In genomic region chr2:112784199-112785189, GRCh38 we compare ENCODE assay signal across 11 cellular contexts. TPM values are rescaled to one million over a fixed set of nuclear protein-coding genes. Genes with fewer than 3 reads are reported as not detected.
DNase-seq lines count a peak whose midpoint lies in the region; ATAC-seq, FAIRE-seq and TF ChIP-seq lines count a peak whose summit lies in the region.
"Had no signal": no experiment of that assay in that cellular context is flagged by ENCODE, and none has a peak within 500 bp of the region (broad histone marks: within the 10 kb centered on the region; RNA-seq: fewer than 3 reads in every experiment).

TSS of gene IL1A (minus strand) at chr2:112784493. CDS start at chr2:112783770, 723 bp downstream.

- H3K36me3 Mint-ChIP-seq in naive B cell, result no peaks in the 10 kb centered on the region

- peak within 1 kb of the TSS in 2 of 6 donors; percentile 13 to 51 for H3K27ac Mint-ChIP-seq in naive B cell

- intact Hi-C loops in K562 (cut with micrococcal nuclease), result no loop called here

- no TSS peak for BruUV-seq in K562 (replicated peaks; lab: Mats Ljungman, UMichigan)

- TF ChIP-seq EP300 in K562 (IDR thresholded peaks at IDR 0.05; ENCODE audit: low read length), result no peak

- no peaks in the 10 kb centered on the region for H4K20me1 ChIP-seq in K562 (replicated peaks; ENCODE audit: control insufficient read depth, insufficient read depth, low read length)

- POLR2A ChIA-PET in K562 (lab: Yijun Ruan, JAX), result interaction anchor here (0.7 to 1.2 kb wide), 4 partner anchors 10 to 38 kb away, joined by 3 to 5 read pairs (median 3); no protein-coding TSS in a partner anchor

- H3K36me3 ChIP-seq in MG63 (peaks cover 3% of the 10 kb centered on the region; the same call in 1 of the 2 replicates), K562 (ENCODE audit: control insufficient read depth, insufficient read depth, low read length) (no peaks in the 10 kb centered on the region)
- H3K36me3 ChIP-seq: adrenal gland, thoracic aorta had no signal

- no peaks in the 10 kb centered on the region for H3K79me2 ChIP-seq in K562 (ENCODE audit: control insufficient read depth, insufficient read depth, low read length)

- H3K9ac ChIP-seq in K562 (ENCODE audit: insufficient read depth in 1 of 2, low read depth in 2 of 2, low read length in 2 of 2), result peak within 1 kb of the TSS in 1 of 2 experiments; percentile 13; a peak in 1 of 4 replicates

- H3K4me3 ChIP-seq in MG63 (peak within 1 kb of the TSS; percentile 7; the same call in 1 of the 2 replicates), K562 (no peak within 1 kb of the TSS)
- H3K4me3 ChIP-seq: adrenal gland, thoracic aorta had no signal

- DNase-seq in ELF-1 (ENCODE audit: low read depth, low spot score), result peak; percentile 40
- peak; percentile 66 for DNase-seq in MG63
- peak; percentile 36 to 65 (median 45) for DNase-seq in K562 (ENCODE audit: extremely low read depth in 1 of 4, low spot score in 3 of 4)
- no peak for DNase-seq in naive B cell
- no peak for DNase-seq in HuH-7.5 (ENCODE audit: low spot score)
- DNase-seq in DMS79 treated with DMSO at 0.1 percent for 48 hours (lab: John Stamatoyannopoulos, UW), result no peak
- no peak for DNase-seq in Kasumi-1 (lab: John Stamatoyannopoulos, UW)
- DNase-seq: NCI-H1930 had no signal

- ATAC-seq in K562, result peak; percentile 84
- ATAC-seq in naive B cell (ENCODE audit: low read depth in 2 of 2), result peak; percentile 24 to 53
- ATAC-seq in GM21717 (IDR thresholded peaks at IDR 0.05; ENCODE audit: unreplicated experiment), result no peak

- no peak for TF ChIP-seq CTCF in K562 (IDR thresholded peaks at IDR 0.05 in 2 of 3, conservative IDR thresholded peaks at IDR 0.05 in 1 of 3; ENCODE audit: insufficient read depth in 2 of 3, low read depth in 1 of 3, low read length in 3 of 3)

- in situ Hi-C loops in K562 (cut with MboI), result no loop called here

- no peak for TF ChIP-seq POLR2A in K562 (conservative IDR thresholded peaks at IDR 0.05)

- H3K27ac ChIP-seq in K562 (ENCODE audit: extremely low read depth, low read depth, low read length), result no peak within 1 kb of the TSS
- H3K27ac ChIP-seq: adrenal gland, thoracic aorta had no signal

- TF ChIP-seq RAD21 in K562 (CRISPR knock-in tag; conservative IDR thresholded peaks at IDR 0.05 in 1 of 2, IDR thresholded peaks at IDR 0.05 in 1 of 2), result no peak

- peak within 1 kb of the TSS; percentile 79 for H2AFZ ChIP-seq in K562 (ENCODE audit: low read depth, low read length)

- peak within 1 kb of the TSS; percentile 56 for H3K4me2 ChIP-seq in K562 (ENCODE audit: insufficient read depth, low read length)

- H3K27me3 Mint-ChIP-seq in naive B cell, result no peaks in the 10 kb centered on the region

- H3K4me3 Mint-ChIP-seq in naive B cell, result peak within 1 kb of the TSS in 7 of 8 donors; percentile 3 to 51 (median 32)

- H3K9me3 Mint-ChIP-seq in naive B cell, result no peaks in the 10 kb centered on the region

- FAIRE-seq in K562 (lab: Jason Lieb, UNC), result peak; percentile 76

- H3K4me1 Mint-ChIP-seq in naive B cell, result peaks cover 32 to 40% (median 32%) of the 10 kb centered on the region in 3 donors

- H3K9me3 ChIP-seq in MG63 (no peaks in the 10 kb centered on the region), K562 (replicated peaks; ENCODE audit: control insufficient read depth, insufficient read depth, low read depth, low read length) (no peaks in the 10 kb centered on the region)
- H3K9me3 ChIP-seq: adrenal gland, thoracic aorta had no signal

- H3K27me3 ChIP-seq in MG63 (no peaks in the 10 kb centered on the region), K562 (ENCODE audit: control insufficient read depth in 2 of 2, insufficient read depth in 2 of 2, low read length in 2 of 2) (no peaks in the 10 kb centered on the region)
- H3K27me3 ChIP-seq: adrenal gland had no signal

- H3K9me1 ChIP-seq in K562 (ENCODE audit: control insufficient read depth, insufficient read depth, low read length), result no peaks in the 10 kb centered on the region

- CTCF ChIA-PET in K562 (lab: Yijun Ruan, JAX; ENCODE audit: low intra/inter-chr PET ratio), result no interaction called here

- peaks cover 0 to 35% of the 10 kb centered on the region in 2 experiments; a peak in 4 of 5 replicates for H3K4me1 ChIP-seq in K562 (replicated peaks in 1 of 2; ENCODE audit: control insufficient read depth in 2 of 2, insufficient read depth in 2 of 2, low read length in 2 of 2)

- 7% methylated on average over 13 of the region's 13 CpGs for WGBS in K562 (ENCODE audit: insufficient coverage, low coverage, missing lambda C conversion rate)

TF ChIP-seq in K562, 482 proteins besides CTCF, POLR2A, EP300 and RAD21 (continues in another document):
- peak; percentile 71 for TF ChIP-seq DPF2 (IDR thresholded peaks at IDR 0.05)
- TF ChIP-seq KLF16 (IDR thresholded peaks at IDR 0.05), result no peak
- no peak for TF ChIP-seq NFXL1 (CRISPR knock-in tag; IDR thresholded peaks at IDR 0.05)
- no peak for TF ChIP-seq ETV6 (IDR thresholded peaks at IDR 0.05; ENCODE audit: borderline replicate concordance in 1 of 2, low read depth in 2 of 2, low read length in 1 of 2)
- TF ChIP-seq ETV6 (CRISPR knock-in tag; IDR thresholded peaks at IDR 0.05; ENCODE audit: borderline replicate concordance), result no peak
- no peak for TF ChIP-seq NFE2 (IDR thresholded peaks at IDR 0.05; ENCODE audit: low read depth)
- no peak for TF ChIP-seq EGR1 (conservative IDR thresholded peaks at IDR 0.05)
- TF ChIP-seq, protein P1, sequence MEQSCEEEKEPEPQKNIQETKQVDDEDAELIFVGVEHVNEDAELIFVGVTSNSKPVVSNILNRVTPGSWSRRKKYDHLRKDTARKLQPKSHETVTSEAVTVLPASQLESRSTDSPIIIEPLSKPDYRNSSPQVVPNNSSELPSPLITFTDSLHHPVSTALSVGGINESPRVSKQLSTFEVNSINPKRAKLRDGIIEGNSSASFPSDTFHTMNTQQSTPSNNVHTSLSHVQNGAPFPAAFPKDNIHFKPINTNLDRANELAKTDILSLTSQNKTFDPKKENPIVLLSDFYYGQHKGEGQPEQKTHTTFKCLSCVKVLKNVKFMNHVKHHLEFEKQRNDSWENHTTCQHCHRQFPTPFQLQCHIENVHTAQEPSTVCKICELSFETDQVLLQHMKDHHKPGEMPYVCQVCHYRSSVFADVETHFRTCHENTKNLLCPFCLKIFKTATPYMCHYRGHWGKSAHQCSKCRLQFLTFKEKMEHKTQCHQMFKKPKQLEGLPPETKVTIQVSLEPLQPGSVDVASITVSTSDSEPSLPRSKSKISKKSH (CRISPR knock-in tag; IDR thresholded peaks at IDR 0.05), result no peak
- 0 out of 2 replicates have a peak, but pooled peaks have one; percentile 39 for TF ChIP-seq TARDBP (IDR thresholded peaks at IDR 0.05)
- no peak for TF ChIP-seq DACH1 (IDR thresholded peaks at IDR 0.05; ENCODE audit: partially characterized antibody)
- no peak for TF ChIP-seq CBX3 (IDR thresholded peaks at IDR 0.05; ENCODE audit: borderline replicate concordance in 1 of 2, low read length in 2 of 2)
- TF ChIP-seq ZBTB5 (IDR thresholded peaks at IDR 0.05), result no peak
- TF ChIP-seq HDAC8 (tag; IDR thresholded peaks at IDR 0.05), result no peak
- no peak for TF ChIP-seq ZFP30 (CRISPR knock-in tag; IDR thresholded peaks at IDR 0.05; ENCODE audit: borderline replicate concordance)
- TF ChIP-seq ZNF79 (CRISPR knock-in tag; IDR thresholded peaks at IDR 0.05; ENCODE audit: low read depth), result no peak
- no peak for TF ChIP-seq HIVEP1 (CRISPR knock-in tag; IDR thresholded peaks at IDR 0.05)
- no peak for TF ChIP-seq ZKSCAN8 (CRISPR knock-in tag; IDR thresholded peaks at IDR 0.05)
- TF ChIP-seq TBP (optimal IDR thresholded peaks at IDR 0.05; ENCODE audit: low read depth, low read length), result no peak

RNA-seq across cellular contexts. Expression of gene IL1A, which starts in this region (rescaled TPM):
- total RNA-seq in MG63 (2014; rRNA removed; shearing (Covaris generic); ENCODE audit: low replicate concordance), result 2.1 TPM in 1 of 2 replicates, not detected in the other
- 0.32 TPM in 1 of 2 replicates, not detected in the other for total RNA-seq in K562 (2011; cell fraction: chromatin; rRNA removed; ENCODE audit: low replicate concordance)
- total RNA-seq in K562 (2011; cell fraction: nucleolus; rRNA removed), result not detected in 2 replicates
- 0.46 TPM in 1 of 2 replicates, not detected in the other for total RNA-seq in K562 (2011; cell fraction: nucleoplasm; rRNA removed)
- total RNA-seq in K562 (2014; rRNA removed) (0.14 TPM in 1 of 2 replicates, not detected in the other), K562 (2014; rRNA removed; fragmentation: Illumina TruSeq; extraction: Trizol) (0.15 and 0.19 TPM in 2 replicates), K562 (2015; rRNA removed; fragmentation: Illumina TruSeq; extraction: Trizol) (0.08 TPM in 1 of 2 replicates, not detected in the other), K562 (2021) (0.09 TPM in 1 of 2 replicates, not detected in the other)
- polyA plus RNA-seq in K562 (2011; rRNA removed) (0.07 and 0.09 TPM in 2 replicates), K562 (2014; fragmentation: Illumina TruSeq; extraction: Trizol) (0.08 and 0.15 TPM in 2 replicates), K562 (2014; fragmentation: Nextera tagmentation; extraction: Ambion mirVana) (under 1 TPM in 1 of 2 experiments, not detected in 1; 0.27 TPM), K562 (2014; rRNA removed) (0.03 TPM in 1 of 2 replicates, not detected in the other), naive B cell (ENCODE audit: low read depth in 6 of 6) (not detected)
- 0.09 TPM in 1 of 2 replicates, not detected in the other for polyA plus RNA-seq in K562 (2011; cell fraction: cytosol; rRNA removed)
- 0.11 and 0.13 TPM in 2 replicates for polyA plus RNA-seq in K562 (2011; cell fraction: nucleus; rRNA removed)
- polyA plus RNA-seq in K562 (2012), result 0.30 and 1.4 TPM in 2 replicates
- 0.07 TPM in 1 of 2 replicates, not detected in the other for polyA minus RNA-seq in K562 (2011; rRNA and poly(A)+ RNA removed)
- polyA minus RNA-seq in K562 (2011; cell fraction: cytosol; rRNA and poly(A)+ RNA removed), result not detected in 2 replicates
- polyA minus RNA-seq in K562 (2011; cell fraction: nucleus; rRNA and poly(A)+ RNA removed), result not detected in 2 replicates

Comparison
In these comparisons a context has a peak if more than half of its experiments do, and no peak if none do; other contexts are left out.
1. Peak in ATAC-seq in naive B cell; RNA of the gene not detected or under 1 TPM.
2. DNase-seq: peak in ELF-1 (single experiment), MG63 (single experiment) and K562 (4 of 4); none in naive B cell (single experiment), HuH-7.5 (single experiment), DMS79 treated with DMSO at 0.1 percent for 48 hours (single experiment) and Kasumi-1 (0 of 2).